In genomic region chr11:6362868-6363678, GRCh38 we compare ENCODE assay signal across 8 cellular contexts. TPM values are rescaled to one million over a fixed set of nuclear protein-coding genes. Genes with fewer than 3 reads are reported as not detected.
DNase-seq lines count a peak whose midpoint lies in the region; ATAC-seq and TF ChIP-seq lines count a peak whose summit lies in the region.

No MANE protein-coding gene starts in this region.

- CTCF ChIA-PET in CD4-positive, alpha-beta memory T cell (lab: Charles Lee; ENCODE audit: partially characterized antibody), result interaction anchor here (0.7 to 6.0 kb wide), 49 partner anchors 10 to 1239 kb away, joined by 3 to 60 read pairs (median 4); partner anchors contain the start of genes CAVIN3, CCKBR and HPX
- CTCF ChIA-PET in naive thymus-derived CD4-positive, alpha-beta T cell (lab: Charles Lee), result interaction anchor here (0.6 to 3.6 kb wide), 14 partner anchors 10 to 679 kb away, joined by 3 to 39 read pairs (median 3); partner anchors contain the start of gene FHIP1B

- H3K27me3 Mint-ChIP-seq in CD4-positive, alpha-beta memory T cell, result no peaks in the 10 kb centered on the region
- H3K27me3 Mint-ChIP-seq in naive thymus-derived CD4-positive, alpha-beta T cell, result no peaks in the 10 kb centered on the region

- no peaks in the 10 kb centered on the region for H3K36me3 Mint-ChIP-seq in CD4-positive, alpha-beta memory T cell
- H3K36me3 Mint-ChIP-seq in naive thymus-derived CD4-positive, alpha-beta T cell, result no peaks in the 10 kb centered on the region

- no peak overlapping the region for H3K27ac ChIP-seq in CD4-positive, alpha-beta memory T cell (ENCODE audit: low read depth, low read length)
- no peak overlapping the region for H3K27ac ChIP-seq in naive thymus-derived CD4-positive, alpha-beta T cell (ENCODE audit: low read depth, low read length)

- POLR2A ChIA-PET in CD4-positive, alpha-beta memory T cell (lab: Charles Lee; ENCODE audit: partially characterized antibody), result interaction anchor here (0.6 kb wide), 1 partner anchor 81 kb away, joined by 3 read pairs; no protein-coding TSS in a partner anchor
- POLR2A ChIA-PET in naive thymus-derived CD4-positive, alpha-beta T cell (lab: Charles Lee), result interaction anchor here (0.6 kb wide), 1 partner anchor 43 kb away, joined by 4 read pairs; no protein-coding TSS in a partner anchor

- H3K36me3 ChIP-seq in CD4-positive, alpha-beta memory T cell (ENCODE audit: insufficient read depth, low read length), result no peaks in the 10 kb centered on the region
- H3K36me3 ChIP-seq in naive thymus-derived CD4-positive, alpha-beta T cell (ENCODE audit: control insufficient read depth in 2 of 3, insufficient read depth in 3 of 3, low read length in 3 of 3), result no peaks in the 10 kb centered on the region

- no peak overlapping the region for H3K4me3 ChIP-seq in CD4-positive, alpha-beta memory T cell (ENCODE audit: low read length in 2 of 2)
- H3K4me3 ChIP-seq in epithelial cell of proximal tubule (ENCODE audit: low read depth, low read length), result no peak overlapping the region
- no peak overlapping the region for H3K4me3 ChIP-seq in naive thymus-derived CD4-positive, alpha-beta T cell (ENCODE audit: low read length)

- H3K27ac Mint-ChIP-seq in CD4-positive, alpha-beta memory T cell, result no peak overlapping the region
- H3K27ac Mint-ChIP-seq in naive thymus-derived CD4-positive, alpha-beta T cell, result no peak overlapping the region

- no peaks in the 10 kb centered on the region for H3K9me3 Mint-ChIP-seq in CD4-positive, alpha-beta memory T cell
- peaks cover 0 to 2% (median 0%) of the 10 kb centered on the region in 11 donors for H3K9me3 Mint-ChIP-seq in naive thymus-derived CD4-positive, alpha-beta T cell

- peak; percentile 90 for ATAC-seq in GM19328 (IDR thresholded peaks at IDR 0.05; ENCODE audit: unreplicated experiment)
- peak; percentile 91 for ATAC-seq in HG03521 (IDR thresholded peaks at IDR 0.05; ENCODE audit: unreplicated experiment)
- ATAC-seq in naive thymus-derived CD4-positive, alpha-beta T cell, result peak; percentile 92

- peak; percentile 42 to 59 (median 52) for DNase-seq in CD4-positive, alpha-beta memory T cell
- DNase-seq in NOMO-1 (lab: John Stamatoyannopoulos, UW; ENCODE audit: unreplicated experiment in 2 of 2) (peak; percentile 43 to 55), epithelial cell of proximal tubule (ENCODE audit: low read depth) (no peak)
- peak; percentile 63 for DNase-seq in activated CD8-positive, alpha-beta memory T cell treated with anti-CD3 and anti-CD28 coated beads, Interleukin-2, amount 50 U/mL, for 4 hours
- DNase-seq in naive thymus-derived CD4-positive, alpha-beta T cell, result peak; percentile 34 to 67 (median 61)
- DNase-seq in stimulated activated CD8-positive, alpha-beta memory T cell treated with anti-CD3 and anti-CD28 coated beads, Interleukin-7, amount 100 ng/mL, for 4 hours (ENCODE audit: low read depth in 2 of 2), result peak; percentile 32 to 34

- intact Hi-C loops in CD4-positive, alpha-beta memory T cell (cut with micrococcal nuclease), result no loop called here
- intact Hi-C loops in naive thymus-derived CD4-positive, alpha-beta T cell (cut with micrococcal nuclease), result loop anchor here in 1 of 2 donors (1.0 kb wide), 1 partner anchor 340 kb away; no protein-coding TSS in a partner anchor

- no peaks in the 10 kb centered on the region for H3K27me3 ChIP-seq in CD4-positive, alpha-beta memory T cell (ENCODE audit: insufficient read depth, low read length)
- H3K27me3 ChIP-seq in naive thymus-derived CD4-positive, alpha-beta T cell (ENCODE audit: control insufficient read depth in 2 of 2, insufficient read depth in 2 of 2, low read length in 2 of 2), result no peaks in the 10 kb centered on the region

- H3K4me1 Mint-ChIP-seq in CD4-positive, alpha-beta memory T cell, result no peaks in the 10 kb centered on the region
- peaks cover 0 to 1% (median 0%) of the 10 kb centered on the region in 7 donors for H3K4me1 Mint-ChIP-seq in naive thymus-derived CD4-positive, alpha-beta T cell

- no peak overlapping the region for H3K4me3 Mint-ChIP-seq in CD4-positive, alpha-beta memory T cell
- no peak overlapping the region for H3K4me3 Mint-ChIP-seq in naive thymus-derived CD4-positive, alpha-beta T cell

- no peaks in the 10 kb centered on the region for H3K4me1 ChIP-seq in CD4-positive, alpha-beta memory T cell (ENCODE audit: insufficient read depth, low read length)
- H3K4me1 ChIP-seq in naive thymus-derived CD4-positive, alpha-beta T cell (ENCODE audit: control insufficient read depth in 2 of 2, insufficient read depth in 2 of 2, low read length in 2 of 2), result no peaks in the 10 kb centered on the region

- TF ChIP-seq CTCF in epithelial cell of proximal tubule (conservative IDR thresholded peaks at IDR 0.05; ENCODE audit: low read depth, low read length), result peak; percentile 96

- H3K9me3 ChIP-seq in CD4-positive, alpha-beta memory T cell (ENCODE audit: control insufficient read depth in 1 of 2, low read length in 2 of 2), result no peaks in the 10 kb centered on the region
- H3K9me3 ChIP-seq in naive thymus-derived CD4-positive, alpha-beta T cell (ENCODE audit: control insufficient read depth in 2 of 3, low read length in 3 of 3), result no peaks in the 10 kb centered on the region

RNA-seq across cellular contexts. Expression of gene SMPD1, which starts 27.2 kb away (rescaled TPM):
- total RNA-seq in CD4-positive, alpha-beta memory T cell, result 10 to 100 TPM; 39.3 to 43.6 TPM
- polyA plus RNA-seq in CD4-positive, alpha-beta memory T cell, result 10 to 100 TPM in 1 of 2 donors, 1 to 10 TPM in 1; 9.2 to 12.1 TPM
- 22.5 and 24.3 TPM in 2 replicates for total RNA-seq in epithelial cell of proximal tubule
- total RNA-seq in naive thymus-derived CD4-positive, alpha-beta T cell, result 10 to 100 TPM; 43.0 to 70.9 (median 55.4) TPM
- 10 to 100 TPM; 34.5 to 36.5 TPM for polyA plus RNA-seq in naive thymus-derived CD4-positive, alpha-beta T cell

RNA-seq across cellular contexts. Expression of gene CAVIN3, which starts 42.8 kb away (rescaled TPM):
- total RNA-seq in CD4-positive, alpha-beta memory T cell, result under 1 TPM in 1 of 2 experiments, not detected in 1; 0.36 TPM
- polyA plus RNA-seq in CD4-positive, alpha-beta memory T cell, result under 1 TPM in 1 of 2 donors, not detected in 1; 0.70 TPM
- 321 and 498 TPM in 2 replicates for total RNA-seq in epithelial cell of proximal tubule
- 1 to 10 TPM in 1 of 5 experiments, under 1 TPM in 2, not detected in 2; 0.51 to 5.4 (median 0.61) TPM for total RNA-seq in naive thymus-derived CD4-positive, alpha-beta T cell
- polyA plus RNA-seq in naive thymus-derived CD4-positive, alpha-beta T cell, result not detected

RNA-seq across cellular contexts. Expression of gene APBB1, which starts 55.8 kb away (rescaled TPM):
- total RNA-seq in CD4-positive, alpha-beta memory T cell, result 10 to 100 TPM; 93.2 to 93.5 TPM
- polyA plus RNA-seq in CD4-positive, alpha-beta memory T cell, result 100 to 1,000 TPM in 1 of 2 donors, 10 to 100 TPM in 1; 84.7 to 107 TPM
- total RNA-seq in epithelial cell of proximal tubule, result 24.7 and 28.3 TPM in 2 replicates
- total RNA-seq in naive thymus-derived CD4-positive, alpha-beta T cell, result 100 to 1,000 TPM in 3 of 5 experiments, 10 to 100 TPM in 2; 46.9 to 188 (median 154) TPM
- 100 to 1,000 TPM; 173 to 293 TPM for polyA plus RNA-seq in naive thymus-derived CD4-positive, alpha-beta T cell

Comparison
In these comparisons a context has a peak if more than half of its experiments do, and no peak if none do; other contexts are left out.
1. RNA of gene CAVIN3, which starts 42.8 kb away (total RNA-seq): 321 to 498 TPM in epithelial cell of proximal tubule; 0.51 to 5.4 TPM in naive thymus-derived CD4-positive, alpha-beta T cell and 0.36 TPM in CD4-positive, alpha-beta memory T cell; every median in the first group is over 10 times any median in the second.
2. Peak in every context shown above with its lines, with median percentiles within 50 percentile points of each other: ATAC-seq.